In genomic region chr14:28744126-28744525, GRCh38 we compare ENCODE assay signal across 31 cellular contexts. TPM values are rescaled to one million over a fixed set of nuclear protein-coding genes. Genes with fewer than 3 reads are reported as not detected.
A peak's percentile ranks its signal among the peaks of the same experiment; 100 is the strongest.
DNase-seq lines count a peak whose midpoint lies in the region; ATAC-seq, FAIRE-seq and TF ChIP-seq lines count a peak whose summit lies in the region.
"Had no signal": no experiment of that assay in that cellular context is flagged by ENCODE, and none has a peak within 500 bp of the region (broad histone marks: within the 10 kb centered on the region; RNA-seq: fewer than 3 reads in every experiment).

No MANE protein-coding gene starts in this region.

- ATAC-seq in GM18867 (IDR thresholded peaks at IDR 0.05; ENCODE audit: unreplicated experiment) (peak; percentile 70), HG02840 (IDR thresholded peaks at IDR 0.05; ENCODE audit: low FRiP score, unreplicated experiment) (peak; percentile 53)
- ATAC-seq: activated CD8-positive, alpha-beta memory T cell treated with anti-CD3 and anti-CD28 coated beads, Interleukin-2, amount 10 ng/mL, durations not matched to agents 7 days and 5 days; pancreas; sciatic nerve; stimulated activated naive CD8-positive, alpha-beta T cell treated with anti-CD3 and anti-CD28 coated beads, Interleukin-15, Interleukin-2, amounts not matched to agents 100 U/mL and 50 U/mL, for 24 hours had no signal

- H3K27me3 ChIP-seq in bronchial epithelial cell (ENCODE audit: control insufficient read depth, insufficient read depth, low read length): no peaks in the 10 kb centered on the region
- H3K27me3 ChIP-seq: BLaER1, thyroid gland had no signal

- no peak for FAIRE-seq in bronchial epithelial cell (lab: Jason Lieb, UNC)
- FAIRE-seq: pancreas had no signal

- TF ChIP-seq CTCF in bronchial epithelial cell (IDR thresholded peaks at IDR 0.05; ENCODE audit: insufficient read depth, low read length, severe bottlenecking): no peak

- intact Hi-C loops in posterior cingulate gyrus (cut with DNase I): no loop called here

- H3K36me3 ChIP-seq in bronchial epithelial cell (ENCODE audit: control insufficient read depth, insufficient read depth, low read length): no peaks in the 10 kb centered on the region
- H3K36me3 ChIP-seq: BLaER1, pancreas, thyroid gland, WERI-Rb-1 had no signal

- H3K4me3 ChIP-seq in bronchial epithelial cell (ENCODE audit: low read depth, low read length): no peak overlapping the region
- H3K4me3 ChIP-seq: BLaER1, lung, pancreas, thyroid gland had no signal

- peak; percentile 64 for DNase-seq in M059J (ENCODE audit: low read depth)
- peak; percentile 95 for DNase-seq in bronchial epithelial cell (ENCODE audit: low read depth)
- DNase-seq in posterior cingulate gyrus: no peak
- no peak for DNase-seq in inferior parietal cortex (ENCODE audit: extremely low spot score)
- DNase-seq in kidney glomerular epithelial cell (lab: John Stamatoyannopoulos, UW): no peak
- DNase-seq in COR-L47 (lab: John Stamatoyannopoulos, UW): no peak
- DNase-seq: ACHN; activated CD4-positive, alpha-beta T cell treated with anti-CD3 and anti-CD28 coated beads, Interleukin-2, amount 50 U/mL, for 1 hour; activated CD8-positive, alpha-beta memory T cell treated with anti-CD3 and anti-CD28 coated beads, Interleukin-2, amount 10 ng/mL, durations not matched to agents 7 days and 5 days; activated naive CD4-positive, alpha-beta T cell treated with anti-CD3 and anti-CD28 coated beads, Interleukin-2, amount 10 ng/mL, durations not matched to agents 7 days and 5 days; amygdala; Calu3; EL; GOT3; NCI-H187 treated with DMSO at 0.1 percent for 48 hours; NCI-H69; pancreas; SK-N-SH; stimulated activated naive CD8-positive, alpha-beta T cell treated with anti-CD3 and anti-CD28 coated beads, Interleukin-15, Interleukin-2, amounts not matched to agents 100 U/mL and 50 U/mL, for 24 hours; thyroid gland; WERI-Rb-1 had no signal

RNA-seq across cellular contexts. Expression of gene FOXG1, which starts 22.5 kb away (rescaled TPM):
- 10.6 and 16.7 TPM in 2 replicates for total RNA-seq in M059J (2014; rRNA removed; shearing (Covaris generic))
- total RNA-seq in bronchial epithelial cell: not detected in 2 replicates
- total RNA-seq: activated CD8-positive, alpha-beta memory T cell treated with anti-CD3 and anti-CD28 coated beads, Interleukin-2, amount 10 ng/mL, durations not matched to agents 7 days and 5 days; Calu3; cardiac septum; fibroblast of lung; HT-29; mucosa of gallbladder; pancreas; T-helper 2 cell treated with Interferon-gamma antibody and Interleukin-4, amounts not matched to agents 100 ng/mL and 5 ng/mL, for 36 hours had no signal

Comparison
In these comparisons a context has a peak if more than half of its experiments do, and no peak if none do; other contexts are left out.
1. DNase-seq: peak in M059J (single experiment) and bronchial epithelial cell (single experiment); none in posterior cingulate gyrus (0 of 10), inferior parietal cortex (single experiment), kidney glomerular epithelial cell (single experiment) and COR-L47 (single experiment).
2. RNA of gene FOXG1, which starts 22.5 kb away (total RNA-seq): 10.6 to 16.7 TPM in M059J; not detected in bronchial epithelial cell; every median in the first group is over 10 times any median in the second.